ENCODE assay signal across 11 cellular contexts in genomic region chr16:81838794-81839193, GRCh38.
DNase-seq lines count a peak whose midpoint lies in the region; ATAC-seq lines count a peak whose summit lies in the region.
"Had no signal": no experiment of that assay in that cellular context is flagged by ENCODE, and none has a peak within 500 bp of the region (broad histone marks: within the 10 kb centered on the region; RNA-seq: fewer than 3 reads in every experiment).

No MANE protein-coding gene starts in this region.

- peak overlapping the region; percentile 29 for H3K4me3 Mint-ChIP-seq in stimulated activated memory B cell treated with anti-CD40 and anti-IgM and Interleukin-4, amounts not matched to agents 10 μg/mL and 1 μg/mL and 100 μg/mL, for 72 hours
- H3K4me3 Mint-ChIP-seq: activated CD8-positive, alpha-beta T cell treated with anti-CD3 and anti-CD28 coated beads for 36 hours; neural crest cell had no signal

- ATAC-seq in HG03095 (IDR thresholded peaks at IDR 0.05; ENCODE audit: unreplicated experiment) (peak; percentile 38), GM19324 (IDR thresholded peaks at IDR 0.05; ENCODE audit: low FRiP score, unreplicated experiment) (no peak)
- ATAC-seq in stimulated activated memory B cell treated with anti-CD40 and anti-IgM and Interleukin-4, amounts not matched to agents 10 μg/mL and 1 μg/mL and 100 μg/mL, for 72 hours = peak; percentile 49
- ATAC-seq: activated CD8-positive, alpha-beta T cell treated with anti-CD3 and anti-CD28 coated beads for 36 hours had no signal

- H3K9me3 Mint-ChIP-seq in stimulated activated memory B cell treated with anti-CD40 and anti-IgM and Interleukin-4, amounts not matched to agents 10 μg/mL and 1 μg/mL and 100 μg/mL, for 72 hours = no peaks in the 10 kb centered on the region
- H3K9me3 Mint-ChIP-seq: activated CD8-positive, alpha-beta T cell treated with anti-CD3 and anti-CD28 coated beads for 36 hours; neural crest cell had no signal

- H3K4me1 Mint-ChIP-seq in stimulated activated memory B cell treated with anti-CD40 and anti-IgM and Interleukin-4, amounts not matched to agents 10 μg/mL and 1 μg/mL and 100 μg/mL, for 72 hours = peaks cover 92% of the 10 kb centered on the region
- H3K4me1 Mint-ChIP-seq: neural crest cell had no signal

- H3K27me3 Mint-ChIP-seq in stimulated activated memory B cell treated with anti-CD40 and anti-IgM and Interleukin-4, amounts not matched to agents 10 μg/mL and 1 μg/mL and 100 μg/mL, for 72 hours = no peaks in the 10 kb centered on the region
- H3K27me3 Mint-ChIP-seq: activated CD8-positive, alpha-beta T cell treated with anti-CD3 and anti-CD28 coated beads for 36 hours had no signal

- H3K36me3 Mint-ChIP-seq in stimulated activated memory B cell treated with anti-CD40 and anti-IgM and Interleukin-4, amounts not matched to agents 10 μg/mL and 1 μg/mL and 100 μg/mL, for 72 hours = peaks cover 20% of the 10 kb centered on the region

- H3K27ac Mint-ChIP-seq in stimulated activated memory B cell treated with anti-CD40 and anti-IgM and Interleukin-4, amounts not matched to agents 10 μg/mL and 1 μg/mL and 100 μg/mL, for 72 hours = peak overlapping the region; percentile 97
- H3K27ac Mint-ChIP-seq: activated CD8-positive, alpha-beta T cell treated with anti-CD3 and anti-CD28 coated beads for 36 hours had no signal

- DNase-seq in NCI-H82 (lab: John Stamatoyannopoulos, UW) = peak; percentile 12
- DNase-seq in NCI-H82 treated with DMSO at 0.1 percent for 48 hours (lab: John Stamatoyannopoulos, UW; ENCODE audit: unreplicated experiment) = no peak
- peak; percentile 34 for DNase-seq in RPMI8226
- DNase-seq in D341Med (ENCODE audit: low spot score) = no peak
- no peak for DNase-seq in anterior cingulate cortex (lab: John Stamatoyannopoulos, UW)
- DNase-seq: 8988T; activated CD8-positive, alpha-beta T cell treated with anti-CD3 and anti-CD28 coated beads for 36 hours had no signal

Comparison
In these comparisons a context has a peak if more than half of its experiments do, and no peak if none do; other contexts are left out.
1. DNase-seq: peak in NCI-H82 (single experiment) and RPMI8226 (single experiment); none in NCI-H82 treated with DMSO at 0.1 percent for 48 hours (single experiment), D341Med (single experiment) and anterior cingulate cortex (0 of 58).